Comparison of ENCODE assay signal across 13 cellular contexts in the genomic region with DNA sequence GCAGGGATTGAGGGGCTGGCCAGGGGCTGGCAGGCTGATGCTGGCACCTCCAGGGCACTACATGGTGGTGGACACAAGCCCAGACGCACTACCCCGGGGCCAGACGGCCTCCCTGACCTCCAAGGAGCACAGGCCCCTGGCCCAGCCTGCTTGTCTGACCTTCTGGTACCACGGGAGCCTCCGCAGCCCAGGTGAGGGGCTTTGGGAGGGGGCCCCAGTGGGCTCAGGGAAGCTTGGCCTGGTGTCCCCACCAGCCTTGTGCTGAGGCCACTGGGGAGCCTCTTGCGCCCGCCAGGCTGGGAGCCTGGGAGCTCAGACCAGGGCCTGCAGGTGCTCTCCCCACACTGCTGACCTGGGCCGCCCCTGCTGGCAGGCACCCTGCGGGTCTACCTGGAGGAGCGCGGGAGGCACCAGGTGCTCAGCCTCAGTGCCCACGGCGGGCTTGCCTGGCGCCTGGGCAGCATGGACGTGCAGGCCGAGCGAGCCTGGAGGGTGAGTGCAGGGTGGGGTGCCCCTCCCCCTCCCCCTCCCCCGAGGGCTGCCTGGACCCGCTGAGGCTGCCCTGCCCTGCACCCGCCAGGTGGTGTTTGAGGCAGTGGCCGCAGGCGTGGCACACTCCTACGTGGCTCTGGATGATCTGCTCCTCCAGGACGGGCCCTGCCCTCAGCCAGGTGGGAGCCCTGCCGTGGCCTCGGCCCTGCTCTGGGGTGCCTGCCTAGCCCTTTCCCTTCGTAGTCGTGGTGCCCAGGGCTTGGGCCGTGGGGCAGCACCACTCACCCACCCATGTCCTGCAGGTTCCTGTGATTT. TPM values are rescaled to one million over a fixed set of nuclear protein-coding genes. Genes with fewer than 3 reads are reported as not detected.
DNase-seq lines count a peak whose midpoint lies in the region; FAIRE-seq and TF ChIP-seq lines count a peak whose summit lies in the region.
"Had no signal": no experiment of that assay in that cellular context is flagged by ENCODE, and none has a peak within 500 bp of the region (broad histone marks: within the 10 kb centered on the region; RNA-seq: fewer than 3 reads in every experiment).

No MANE protein-coding gene starts in this region.

- DNase-seq in NCI-H2107 treated with DMSO at 0.1 percent for 48 hours (lab: John Stamatoyannopoulos, UW; ENCODE audit: unreplicated experiment) (peak; percentile 16), NCI-H2107 (lab: John Stamatoyannopoulos, UW) (no peak), GM12892 (ENCODE audit: insufficient read length) (no peak), coronary artery (ENCODE audit: low spot score) (peak; percentile 75), OCI-LY7 (ENCODE audit: low spot score) (no peak), SKM-1 (lab: John Stamatoyannopoulos, UW; ENCODE audit: unreplicated experiment) (no peak)
- DNase-seq in activated CD4-positive, alpha-beta memory T cell treated with anti-CD3 and anti-CD28 coated beads, Interleukin-2, amount 10 ng/mL, durations not matched to agents 7 days and 5 days: no peak
- DNase-seq: NCI-H226, T1000 had no signal

- H3K36me3 ChIP-seq in mucosa of stomach (ENCODE audit: control insufficient read depth, insufficient read depth, low read length): peaks cover 8% of the 10 kb centered on the region
- peaks cover 15% of the 10 kb centered on the region; the same call in 1 of the 2 replicates for H3K36me3 ChIP-seq in OCI-LY7 (ENCODE audit: insufficient read depth, low read length)

- H3K36me3 Mint-ChIP-seq in activated CD4-positive, alpha-beta memory T cell treated with anti-CD3 and anti-CD28 coated beads, Interleukin-2, amount 10 ng/mL, durations not matched to agents 7 days and 5 days (ENCODE audit: low read depth): peaks cover 4% of the 10 kb centered on the region
- H3K36me3 Mint-ChIP-seq: type B pancreatic cell had no signal

- H2AFZ ChIP-seq in OCI-LY7 (ENCODE audit: low read length): no peak overlapping the region

- intact Hi-C loops in OCI-LY7 (cut with micrococcal nuclease; ENCODE audit: unreplicated experiment): no loop called here

- H3K9me2 ChIP-seq in OCI-LY7 (ENCODE audit: insufficient read depth, low read length): no peaks in the 10 kb centered on the region

- peak; percentile 25; the same call in 1 of the 2 replicates for TF ChIP-seq POLR2A in GM12892 (IDR thresholded peaks at IDR 0.05; ENCODE audit: low read depth, low read length)

- no peak overlapping the region for H3K27ac ChIP-seq in coronary artery
- no peak overlapping the region for H3K27ac ChIP-seq in OCI-LY7 (ENCODE audit: low read depth, low read length, poor library complexity, severe bottlenecking)

- H3K9me3 ChIP-seq in mucosa of stomach (ENCODE audit: control insufficient read depth, low read length) (no peaks in the 10 kb centered on the region), OCI-LY7 (ENCODE audit: low read length) (no peaks in the 10 kb centered on the region)

- no peak overlapping the region for H3K4me3 ChIP-seq in coronary artery
- no peak overlapping the region for H3K4me3 ChIP-seq in mucosa of stomach (ENCODE audit: low read length)
- H3K4me3 ChIP-seq in OCI-LY7 (ENCODE audit: low read depth, low read length, poor library complexity, severe bottlenecking): no peak overlapping the region

- no peak overlapping the region for H3K4me3 Mint-ChIP-seq in activated CD4-positive, alpha-beta memory T cell treated with anti-CD3 and anti-CD28 coated beads, Interleukin-2, amount 10 ng/mL, durations not matched to agents 7 days and 5 days
- H3K4me3 Mint-ChIP-seq: type B pancreatic cell had no signal

- H3K4me1 ChIP-seq in mucosa of stomach (ENCODE audit: control insufficient read depth, insufficient read depth, low read length): peaks cover 71% of the 10 kb centered on the region
- no peaks in the 10 kb centered on the region for H3K4me1 ChIP-seq in OCI-LY7 (ENCODE audit: insufficient read depth, low read length, poor library complexity, severe bottlenecking)

- H3K9me3 Mint-ChIP-seq in activated CD4-positive, alpha-beta memory T cell treated with anti-CD3 and anti-CD28 coated beads, Interleukin-2, amount 10 ng/mL, durations not matched to agents 7 days and 5 days: no peaks in the 10 kb centered on the region
- H3K9me3 Mint-ChIP-seq: type B pancreatic cell had no signal

- no peak overlapping the region for H3K27ac Mint-ChIP-seq in activated CD4-positive, alpha-beta memory T cell treated with anti-CD3 and anti-CD28 coated beads, Interleukin-2, amount 10 ng/mL, durations not matched to agents 7 days and 5 days
- H3K27ac Mint-ChIP-seq: type B pancreatic cell had no signal

- H3K27me3 Mint-ChIP-seq in activated CD4-positive, alpha-beta memory T cell treated with anti-CD3 and anti-CD28 coated beads, Interleukin-2, amount 10 ng/mL, durations not matched to agents 7 days and 5 days: no peaks in the 10 kb centered on the region
- H3K27me3 Mint-ChIP-seq: type B pancreatic cell had no signal

- CTCF ChIA-PET in activated CD4-positive, alpha-beta memory T cell treated with anti-CD3 and anti-CD28 coated beads, Interleukin-2, amount 10 ng/mL, durations not matched to agents 7 days and 5 days (lab: Charles Lee): no interaction called here
- CTCF ChIA-PET in OCI-LY7 (lab: Charles Lee; ENCODE audit: unreplicated experiment): no interaction called here

- peaks cover 1% of the 10 kb centered on the region for H3K4me1 Mint-ChIP-seq in activated CD4-positive, alpha-beta memory T cell treated with anti-CD3 and anti-CD28 coated beads, Interleukin-2, amount 10 ng/mL, durations not matched to agents 7 days and 5 days

- no peaks in the 10 kb centered on the region for H3K27me3 ChIP-seq in mucosa of stomach (ENCODE audit: control insufficient read depth, insufficient read depth, low read length)

- FAIRE-seq in GM12892 (lab: Jason Lieb, UNC): no peak
- FAIRE-seq: A204.1, colon had no signal

- POLR2A ChIA-PET in activated CD4-positive, alpha-beta memory T cell treated with anti-CD3 and anti-CD28 coated beads, Interleukin-2, amount 10 ng/mL, durations not matched to agents 7 days and 5 days (lab: Charles Lee): no interaction called here
- POLR2A ChIA-PET in OCI-LY7 (lab: Charles Lee): no interaction called here

- BruUV-seq in OCI-LY7 (replicated peaks; lab: Mats Ljungman, UMichigan): no TSS peak

- H3K79me2 ChIP-seq in OCI-LY7 (ENCODE audit: insufficient read depth, low read depth, low read length): no peaks in the 10 kb centered on the region

- TF ChIP-seq CTCF in coronary artery (IDR thresholded peaks at IDR 0.05) (no peak), OCI-LY7 (conservative IDR thresholded peaks at IDR 0.05; ENCODE audit: low read length) (no peak)

- no peaks in the 10 kb centered on the region for H4K20me1 ChIP-seq in OCI-LY7 (ENCODE audit: insufficient read depth, low read length)

- H3K4me2 ChIP-seq in OCI-LY7 (ENCODE audit: low read length): no peak overlapping the region

- peak overlapping the region; percentile 62 for H3K9ac ChIP-seq in mucosa of stomach (ENCODE audit: low read length)

RNA-seq across cellular contexts. Expression of a gene that starts 5.7 kb away (rescaled TPM):
- 2.3 TPM for polyA plus RNA-seq in GM12892 (2012; ENCODE audit: missing spikeins)
- total RNA-seq in activated CD4-positive, alpha-beta memory T cell treated with anti-CD3 and anti-CD28 coated beads, Interleukin-2, amount 10 ng/mL, durations not matched to agents 7 days and 5 days: 10 to 100 TPM; 12.5 to 13.6 TPM
- total RNA-seq in OCI-LY7 (2014; rRNA removed; shearing (Covaris generic)): 11.7 and 14.0 TPM in 2 replicates
- 12.7 and 14.2 TPM in 2 replicates for total RNA-seq in OCI-LY7 (2022)

RNA-seq across cellular contexts. Expression of a gene that starts 8.3 kb away (rescaled TPM):
- polyA plus RNA-seq in GM12892 (2012; ENCODE audit: missing spikeins): 382 TPM
- 100 to 1,000 TPM; 301 to 316 TPM for total RNA-seq in activated CD4-positive, alpha-beta memory T cell treated with anti-CD3 and anti-CD28 coated beads, Interleukin-2, amount 10 ng/mL, durations not matched to agents 7 days and 5 days
- total RNA-seq in OCI-LY7 (2014; rRNA removed; shearing (Covaris generic)): 272 and 409 TPM in 2 replicates
- total RNA-seq in OCI-LY7 (2022): 222 and 246 TPM in 2 replicates

RNA-seq across cellular contexts. Expression of a gene that starts 8.6 kb away (rescaled TPM):
- 113 TPM for polyA plus RNA-seq in GM12892 (2012; ENCODE audit: missing spikeins)
- total RNA-seq in activated CD4-positive, alpha-beta memory T cell treated with anti-CD3 and anti-CD28 coated beads, Interleukin-2, amount 10 ng/mL, durations not matched to agents 7 days and 5 days: 10 to 100 TPM; 82.3 to 85.4 TPM
- total RNA-seq in OCI-LY7 (2014; rRNA removed; shearing (Covaris generic)): 56.9 and 81.9 TPM in 2 replicates
- total RNA-seq in OCI-LY7 (2022): 42.4 and 49.9 TPM in 2 replicates

RNA-seq across cellular contexts. Expression of a gene that starts 15.5 kb away (rescaled TPM):
- 0.87 TPM for polyA plus RNA-seq in GM12892 (2012; ENCODE audit: missing spikeins)
- 1 to 10 TPM; 8.7 TPM for total RNA-seq in activated CD4-positive, alpha-beta memory T cell treated with anti-CD3 and anti-CD28 coated beads, Interleukin-2, amount 10 ng/mL, durations not matched to agents 7 days and 5 days
- total RNA-seq in OCI-LY7 (2014; rRNA removed; shearing (Covaris generic)): 2.4 and 2.5 TPM in 2 replicates
- 4.6 and 5.1 TPM in 2 replicates for total RNA-seq in OCI-LY7 (2022)

RNA-seq across cellular contexts. Expression of a gene that starts 28.5 kb away (rescaled TPM):
- polyA plus RNA-seq in GM12892 (2012; ENCODE audit: missing spikeins): 14.3 TPM
- total RNA-seq in activated CD4-positive, alpha-beta memory T cell treated with anti-CD3 and anti-CD28 coated beads, Interleukin-2, amount 10 ng/mL, durations not matched to agents 7 days and 5 days: 10 to 100 TPM; 43.6 to 45.7 TPM
- 31.4 and 34.7 TPM in 2 replicates for total RNA-seq in OCI-LY7 (2014; rRNA removed; shearing (Covaris generic))
- 40.5 and 43.7 TPM in 2 replicates for total RNA-seq in OCI-LY7 (2022)

Comparison
In these comparisons a context has a peak if more than half of its experiments do, and no peak if none do; other contexts are left out.
1. DNase-seq: peak in NCI-H2107 treated with DMSO at 0.1 percent for 48 hours (single experiment) and coronary artery (single experiment); none in NCI-H2107 (single experiment), GM12892 (single experiment), activated CD4-positive, alpha-beta memory T cell treated with anti-CD3 and anti-CD28 coated beads, Interleukin-2, amount 10 ng/mL, durations not matched to agents 7 days and 5 days (single experiment), OCI-LY7 (single experiment) and SKM-1 (single experiment).